12 cellular contexts compared by ENCODE assay signal in genomic region chr14:20759465-20759864, GRCh38. TPM values are rescaled to one million over a fixed set of nuclear protein-coding genes. Genes with fewer than 3 reads are reported as not detected.
"Had no signal": no experiment of that assay in that cellular context is flagged by ENCODE, and none has a peak within 500 bp of the region (broad histone marks: within the 10 kb centered on the region; RNA-seq: fewer than 3 reads in every experiment).

No MANE protein-coding gene starts in this region.

RNA-seq across cellular contexts. Expression of gene EDDM3B, which starts 8.7 kb away (rescaled TPM):
- total RNA-seq: OCI-LY7, PC-3, PC-9, Peyer's patch, Right ventricle myocardium inferior, Right ventricle myocardium superior, RPMI7951, SJCRH30, SJSA1, SK-MEL-5, T-cell had no signal
- polyA plus RNA-seq: SK-N-SH had no signal

RNA-seq across cellular contexts. Expression of gene EDDM3A, which starts 13.8 kb away (rescaled TPM):
- total RNA-seq: OCI-LY7, PC-3, PC-9, Peyer's patch, Right ventricle myocardium inferior, Right ventricle myocardium superior, RPMI7951, SJCRH30, SJSA1, SK-MEL-5, T-cell had no signal
- polyA plus RNA-seq: SK-N-SH had no signal

RNA-seq across cellular contexts. Expression of gene RNASE6, which starts 21.6 kb away (rescaled TPM):
- total RNA-seq: PC-3, PC-9, RPMI7951, SJCRH30, SJSA1, SK-MEL-5 had no signal
- polyA plus RNA-seq: SK-N-SH had no signal

RNA-seq across cellular contexts. Expression of gene RNASE1, which starts 43.2 kb away (rescaled TPM):
- total RNA-seq: OCI-LY7, SJCRH30, SJSA1 had no signal
- polyA plus RNA-seq: SK-N-SH had no signal
